8 cellular contexts compared by ENCODE assay signal in the genomic region with DNA sequence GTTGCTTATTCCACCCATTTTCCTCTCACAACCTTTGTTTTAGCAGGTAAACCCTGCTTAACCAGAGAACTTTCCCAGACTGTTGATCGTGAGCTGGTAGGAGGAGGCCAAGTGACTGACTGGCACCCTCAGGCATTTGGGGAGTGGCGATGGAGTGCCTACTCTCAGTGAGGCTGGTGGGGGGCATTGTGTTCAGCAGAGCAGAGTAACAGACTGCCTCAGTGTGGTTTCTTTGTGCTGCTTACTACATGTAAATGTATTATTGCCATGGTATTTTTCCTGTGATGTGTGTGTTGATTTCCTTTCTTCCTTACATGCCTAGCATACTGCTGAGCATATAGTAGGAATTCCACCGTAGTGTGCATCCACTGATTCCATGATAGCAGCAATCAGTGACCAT. TPM values are rescaled to one million over a fixed set of nuclear protein-coding genes. Genes with fewer than 3 reads are reported as not detected.
A peak's percentile ranks its signal among the peaks of the same experiment; 100 is the strongest.
DNase-seq lines count a peak whose midpoint lies in the region; ATAC-seq and TF ChIP-seq lines count a peak whose summit lies in the region.

No MANE protein-coding gene starts in this region.

- H3K27me3 ChIP-seq in dorsolateral prefrontal cortex, result no peaks in the 10 kb centered on the region

- peak overlapping the region; percentile 87 to 94 (median 87) for H3K4me3 Mint-ChIP-seq in nephron

- peak overlapping the region; percentile 17 to 60 (median 32) for H3K27ac Mint-ChIP-seq in nephron

- no peaks in the 10 kb centered on the region for H3K9me3 Mint-ChIP-seq in nephron

- peaks cover 39% of the 10 kb centered on the region for H3K4me1 Mint-ChIP-seq in nephron

- DNase-seq in EH (ENCODE audit: low read depth), result peak; percentile 65
- DNase-seq in NCI-H69 (lab: John Stamatoyannopoulos, UW), result peak; percentile 69
- DNase-seq in dorsolateral prefrontal cortex, result peak in 4 of 10 donors; percentile 34 to 52 (median 42)
- no peak for DNase-seq in SIG-M5 treated with dmso at 0.1 percent for 504 hours (lab: John Stamatoyannopoulos, UW; ENCODE audit: unreplicated experiment)
- no peak for DNase-seq in lower leg skin (ENCODE audit: low spot score in 2 of 2)

- 22 to 23% methylated on average over 3 of the region's 3 CpGs for WGBS in lower leg skin, 2 donors

- H3K4me3 ChIP-seq in dorsolateral prefrontal cortex (peak overlapping the region in 58 of 59 donors; percentile 13 to 95 (median 83)), lower leg skin (ENCODE audit: low read depth, poor library complexity, severe bottlenecking) (no peak overlapping the region)

- intact Hi-C loops in dorsolateral prefrontal cortex (cut with DNase I), result no loop called here
- intact Hi-C loops in lower leg skin (cut with DNase I; ENCODE audit: low total_unique reads), result no loop called here

- H3K36me3 Mint-ChIP-seq in nephron (ENCODE audit: low read depth), result peaks cover 18% of the 10 kb centered on the region

- H3K27ac ChIP-seq in dorsolateral prefrontal cortex, result peak overlapping the region in 48 of 59 donors; percentile 4 to 98 (median 86)

- no peak for TF ChIP-seq POLR2A in lower leg skin (IDR thresholded peaks at IDR 0.05)

- ATAC-seq in GM21528 (IDR thresholded peaks at IDR 0.05; ENCODE audit: low FRiP score, unreplicated experiment), result no peak
- no peak for ATAC-seq in HG03457 (IDR thresholded peaks at IDR 0.05; ENCODE audit: unreplicated experiment)

- no peaks in the 10 kb centered on the region for H3K27me3 Mint-ChIP-seq in nephron (ENCODE audit: low read depth)

- no peak for TF ChIP-seq CTCF in dorsolateral prefrontal cortex (IDR thresholded peaks at IDR 0.05 in 54 of 56, conservative IDR thresholded peaks at IDR 0.05 in 2 of 56; ENCODE audit: low read depth in 1 of 56, partially characterized antibody in 56 of 56)
- no peak for TF ChIP-seq CTCF in nephron (IDR thresholded peaks at IDR 0.05; ENCODE audit: unreplicated experiment in 3 of 3)
- no peak for TF ChIP-seq CTCF in lower leg skin (IDR thresholded peaks at IDR 0.05)

RNA-seq across cellular contexts. Expression of a gene that starts 2.6 kb away (rescaled TPM):
- total RNA-seq in dorsolateral prefrontal cortex, result 10 to 100 TPM; 47.0 to 75.5 (median 57.9) TPM
- total RNA-seq in lower leg skin, result 10 to 100 TPM; 78.3 to 87.2 (median 81.2) TPM

RNA-seq across cellular contexts. Expression of a gene that starts 28.3 kb away (rescaled TPM):
- total RNA-seq in dorsolateral prefrontal cortex (10 to 100 TPM; 19.8 to 60.5 (median 27.7) TPM), lower leg skin (1 to 10 TPM; 5.1 to 8.3 (median 6.0) TPM)

Comparison
In these comparisons a context has a peak if more than half of its experiments do, and no peak if none do; other contexts are left out.
1. DNase-seq: peak in EH (single experiment) and NCI-H69 (single experiment); none in SIG-M5 treated with dmso at 0.1 percent for 504 hours (single experiment) and lower leg skin (0 of 2).